In genomic region chrX:31228415-31228832, GRCh38 we compare ENCODE assay signal across 15 cellular contexts.
DNase-seq lines count a peak whose midpoint lies in the region; ATAC-seq, FAIRE-seq and TF ChIP-seq lines count a peak whose summit lies in the region.
"Had no signal": no experiment of that assay in that cellular context is flagged by ENCODE, and none has a peak within 500 bp of the region (broad histone marks: within the 10 kb centered on the region; RNA-seq: fewer than 3 reads in every experiment).

No MANE protein-coding gene starts in this region.

- FAIRE-seq in GM12892 (lab: Jason Lieb, UNC) (no peak), H54 (lab: Jason Lieb, UNC) (no peak)
- FAIRE-seq: K562 had no signal

- intact Hi-C loops in heart left ventricle (cut with DNase I): no loop called here

- peak; percentile 19 for ATAC-seq in GM19395 (IDR thresholded peaks at IDR 0.05; ENCODE audit: unreplicated experiment)
- ATAC-seq in HG03432 (IDR thresholded peaks at IDR 0.05; ENCODE audit: unreplicated experiment): peak; percentile 9
- peak; percentile 82 to 91 (median 86) for ATAC-seq in heart left ventricle
- ATAC-seq: gastrocnemius medialis, K562 had no signal

- no peaks in the 10 kb centered on the region for H3K36me3 ChIP-seq in heart left ventricle
- H3K36me3 ChIP-seq in H7 (replicated peaks; ENCODE audit: control insufficient read depth, insufficient read depth, low read length): no peaks in the 10 kb centered on the region
- H3K36me3 ChIP-seq: cardiac muscle cell, gastrocnemius medialis, tibial artery had no signal

- DNase-seq in heart left ventricle (peak in 4 of 5 donors; percentile 30 to 43 (median 40)), stromal cell of bone marrow (ENCODE audit: low read depth) (peak; percentile 29), DMS153 (lab: John Stamatoyannopoulos, UW) (no peak), GM12892 (ENCODE audit: insufficient read length) (no peak), H7 (no peak), H54 (ENCODE audit: insufficient read length, low spot score) (no peak)
- DNase-seq: activated CD8-positive, alpha-beta memory T cell treated with anti-CD3 and anti-CD28 coated beads, Interleukin-2, amount 50 U/mL, for 4 hours; NCI-H510A; stimulated activated CD4-positive, alpha-beta T cell treated with anti-CD3 and anti-CD28 coated beads, Interleukin-1b, Interleukin-23, amount 100 ng/mL, for 48 hours had no signal

- no peak for TF ChIP-seq CTCF in heart left ventricle (IDR thresholded peaks at IDR 0.05)

- H3K9me3 ChIP-seq in heart left ventricle: no peaks in the 10 kb centered on the region
- H3K9me3 ChIP-seq: gastrocnemius medialis, tibial artery had no signal

- peaks cover 0 to 12% (median 0%) of the 10 kb centered on the region in 12 donors for H3K4me1 ChIP-seq in heart left ventricle

- H3K27me3 ChIP-seq in heart left ventricle: no peaks in the 10 kb centered on the region
- no peaks in the 10 kb centered on the region for H3K27me3 ChIP-seq in H7 (ENCODE audit: control insufficient read depth, insufficient read depth, low read length)
- H3K27me3 ChIP-seq: cardiac muscle cell, gastrocnemius medialis, tibial artery had no signal

- no peak for TF ChIP-seq POLR2A in heart left ventricle (IDR thresholded peaks at IDR 0.05)
- no peak for TF ChIP-seq POLR2A in GM12892 (IDR thresholded peaks at IDR 0.05; ENCODE audit: low read depth, low read length)
- TF ChIP-seq POLR2A in H54 (IDR thresholded peaks at IDR 0.05; ENCODE audit: low read depth, low read length): no peak

- WGBS in heart left ventricle, 4 donors: 55 to 58% (median 57%) methylated on average over 6 of the region's 6 CpGs

- no peak overlapping the region for H3K4me3 ChIP-seq in heart left ventricle
- H3K4me3 ChIP-seq in H7 (ENCODE audit: insufficient read depth, low read depth, low read length): no peak overlapping the region
- H3K4me3 ChIP-seq: cardiac muscle cell, gastrocnemius medialis, K562, tibial artery had no signal

- peak overlapping the region in 4 of 12 donors; percentile 1 to 58 (median 24) for H3K27ac ChIP-seq in heart left ventricle
- H3K27ac ChIP-seq: cardiac muscle cell, gastrocnemius medialis, tibial artery had no signal

Comparison
In these comparisons a context has a peak if more than half of its experiments do, and no peak if none do; other contexts are left out.
1. ATAC-seq: peak in every context shown above with its lines; median percentile 86 in heart left ventricle; 19 in GM19395; 9 in HG03432.
2. DNase-seq: peak in heart left ventricle (4 of 5) and stromal cell of bone marrow (single experiment); none in DMS153 (single experiment), GM12892 (single experiment), H7 (single experiment) and H54 (single experiment).